10 cellular contexts compared by ENCODE assay signal in genomic region chr1:232464325-232464724, GRCh38.
"Had no signal": no experiment of that assay in that cellular context is flagged by ENCODE, and none has a peak within 500 bp of the region (broad histone marks: within the 10 kb centered on the region; RNA-seq: fewer than 3 reads in every experiment).

No MANE protein-coding gene starts in this region.

- H3K4me3 Mint-ChIP-seq: IgD-negative memory B cell had no signal

- H3K27ac Mint-ChIP-seq: IgD-negative memory B cell had no signal

- ATAC-seq: HCT116, HepG2 had no signal

- DNase-seq: GM23248, GOT3, H7, KBM-7 had no signal

- H3K4me1 Mint-ChIP-seq: IgD-negative memory B cell had no signal

- H3K9me3 ChIP-seq: HAP-1 had no signal

- H3K4me3 ChIP-seq: GM23248, HAP-1 had no signal

- H3K27me3 Mint-ChIP-seq: IgD-negative memory B cell had no signal

- H3K27ac ChIP-seq: GM23248, HL-60, KMS-11 had no signal
